In genomic region chr5:16455670-16456069, GRCh38 we compare ENCODE assay signal across 10 cellular contexts. TPM values are rescaled to one million over a fixed set of nuclear protein-coding genes. Genes with fewer than 3 reads are reported as not detected.
DNase-seq lines count a peak whose midpoint lies in the region; ATAC-seq and TF ChIP-seq lines count a peak whose summit lies in the region.
"Had no signal": no experiment of that assay in that cellular context is flagged by ENCODE, and none has a peak within 500 bp of the region (broad histone marks: within the 10 kb centered on the region; RNA-seq: fewer than 3 reads in every experiment).

No MANE protein-coding gene starts in this region.

- H3K27ac ChIP-seq in adrenal gland (peak overlapping the region in 3 of 5 donors; percentile 10 to 81 (median 59)), ascending aorta (peak overlapping the region in 1 of 2 donors; percentile 10)
- H3K27ac ChIP-seq: cardiac muscle cell had no signal

- peaks cover 6% of the 10 kb centered on the region for H3K4me1 Mint-ChIP-seq in neural crest cell

- WGBS in adrenal gland, 4 donors = 75 to 79% (median 77%) methylated on average over 5 of the region's 5 CpGs

- DNase-seq in adrenal gland (no peak), neural crest cell (ENCODE audit: low read depth, low spot score) (no peak), ACHN (no peak), ascending aorta (ENCODE audit: low spot score in 2 of 2) (no peak), amygdala (lab: John Stamatoyannopoulos, UW) (no peak), BE2C (no peak)
- DNase-seq: occipital lobe had no signal

- H3K9me3 ChIP-seq in adrenal gland (replicated peaks in 1 of 3) = no peaks in the 10 kb centered on the region
- no peaks in the 10 kb centered on the region for H3K9me3 ChIP-seq in ascending aorta
- H3K9me3 ChIP-seq in BE2C = no peaks in the 10 kb centered on the region

- H3K27me3 ChIP-seq in adrenal gland (no peaks in the 10 kb centered on the region), ascending aorta (no peaks in the 10 kb centered on the region), BE2C (no peaks in the 10 kb centered on the region)
- H3K27me3 ChIP-seq: cardiac muscle cell had no signal

- peaks cover 0 to 63% of the 10 kb centered on the region in 2 donors for H3K36me3 ChIP-seq in adrenal gland (replicated peaks in 1 of 2)
- peaks cover 36 to 61% of the 10 kb centered on the region in 2 donors for H3K36me3 ChIP-seq in ascending aorta
- peaks cover 80% of the 10 kb centered on the region for H3K36me3 ChIP-seq in BE2C

- peak overlapping the region in 1 of 4 donors; percentile 20 for H3K4me3 ChIP-seq in adrenal gland
- no peak overlapping the region for H3K4me3 ChIP-seq in ascending aorta
- no peak overlapping the region for H3K4me3 ChIP-seq in BE2C (ENCODE audit: low read depth, low read length)
- H3K4me3 ChIP-seq: cardiac muscle cell had no signal

- H3K27me3 Mint-ChIP-seq in neural crest cell (ENCODE audit: low read depth) = no peaks in the 10 kb centered on the region

- ATAC-seq in GM18511 (IDR thresholded peaks at IDR 0.05; ENCODE audit: unreplicated experiment) = peak; percentile 27
- peak; percentile 10 for ATAC-seq in HG03097 (IDR thresholded peaks at IDR 0.05; ENCODE audit: low FRiP score, unreplicated experiment)

- no peaks in the 10 kb centered on the region for H3K9me3 Mint-ChIP-seq in neural crest cell

- TF ChIP-seq CTCF in adrenal gland (IDR thresholded peaks at IDR 0.05) (no peak), neural crest cell (conservative IDR thresholded peaks at IDR 0.05) (no peak), ascending aorta (IDR thresholded peaks at IDR 0.05) (no peak), BE2C (IDR thresholded peaks at IDR 0.05; ENCODE audit: low read depth, low read length) (no peak)

- H3K4me3 Mint-ChIP-seq in neural crest cell = no peak overlapping the region

- peaks cover 4% of the 10 kb centered on the region for H3K36me3 Mint-ChIP-seq in neural crest cell (ENCODE audit: low read depth)

- no peak for TF ChIP-seq POLR2A in adrenal gland (IDR thresholded peaks at IDR 0.05)

- in situ Hi-C loops in ACHN (cut with HindIII; ENCODE audit: low pct_ligation_motif_present, low pct_unique_long_range_greater_than_20kb, low sequenced_read_pairs) = no loop called here

- H3K4me1 ChIP-seq in adrenal gland (replicated peaks in 1 of 2) (peaks cover 4 to 31% of the 10 kb centered on the region in 2 donors), ascending aorta (no peaks in the 10 kb centered on the region), BE2C (peaks cover 20% of the 10 kb centered on the region)

- peak overlapping the region; percentile 16 for H3K27ac Mint-ChIP-seq in neural crest cell (ENCODE audit: unreplicated experiment)

- intact Hi-C loops in adrenal gland (cut with DNase I) (loop anchor here in 1 of 2 donors (5.0 kb wide), 1 partner anchor 298 kb away; no protein-coding TSS in a partner anchor), ascending aorta (cut with DNase I) (no loop called here)

RNA-seq across cellular contexts. Expression of gene ZNF622, which starts 9.9 kb away (rescaled TPM):
- total RNA-seq in adrenal gland (10 to 100 TPM in 7 of 8 donors, 1 to 10 TPM in 1; 9.2 to 28.0 (median 21.8) TPM), neural crest cell (23.9 and 24.0 TPM in 2 replicates), ascending aorta (75.5 TPM)
- polyA plus RNA-seq in adrenal gland = 10 to 100 TPM; 10.0 to 33.5 (median 12.6) TPM
- 95.9 TPM for polyA plus RNA-seq in BE2C (2012; ENCODE audit: insufficient read depth, insufficient read length, low read depth)
